31 cellular contexts compared by ENCODE assay signal in the genomic region with DNA sequence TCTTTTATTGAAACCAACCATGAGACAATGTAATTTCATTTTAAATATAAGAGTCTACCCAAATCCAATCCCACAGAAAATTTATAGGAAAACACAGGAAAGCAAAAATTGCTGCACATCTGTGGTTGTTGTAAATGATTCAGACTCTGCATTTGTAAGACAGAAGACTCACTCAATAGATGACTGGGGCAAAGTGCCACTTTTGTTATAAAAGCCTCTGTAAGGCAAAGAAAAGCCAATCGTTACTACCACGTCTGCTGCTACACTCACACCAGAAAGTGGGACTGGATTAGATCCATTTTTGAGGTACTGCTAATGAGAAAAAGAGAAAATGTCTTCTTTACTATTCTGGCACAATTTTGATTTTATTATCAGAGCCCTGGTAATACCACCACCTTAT.
"Had no signal": no experiment of that assay in that cellular context is flagged by ENCODE, and none has a peak within 500 bp of the region (broad histone marks: within the 10 kb centered on the region; RNA-seq: fewer than 3 reads in every experiment).

No MANE protein-coding gene starts in this region.

- ATAC-seq: esophagus mucosa; left ventricle myocardium superior; lower lobe of right lung; mucosa of descending colon; natural killer cell treated with Interleukin-12 subunit alpha and Interleukin-12 subunit beta and Interleukin-15 and Interleukin-18, amount 100 ng/mL, for 72 hours; pancreas; sciatic nerve; stimulated activated naive CD8-positive, alpha-beta T cell treated with anti-CD3 and anti-CD28 coated beads, Interleukin-15, amount 100 ng/mL, for 72 hours had no signal

- H3K4me3 Mint-ChIP-seq: endodermal cell; immature natural killer cell; memory B cell; naive B cell; natural killer cell treated with Interleukin-12 subunit alpha and Interleukin-12 subunit beta and Interleukin-15 and Interleukin-18, amount 100 ng/mL, for 72 hours; neural crest cell; stimulated activated naive CD8-positive, alpha-beta T cell treated with anti-CD3 and anti-CD28 coated beads, Interleukin-15, amount 100 ng/mL, for 72 hours; type B pancreatic cell had no signal

- H3K27ac Mint-ChIP-seq: endodermal cell; memory B cell; naive B cell; natural killer cell treated with Interleukin-12 subunit alpha and Interleukin-12 subunit beta and Interleukin-15 and Interleukin-18, amount 100 ng/mL, for 72 hours; progenitor cell of endocrine pancreas; stimulated activated naive CD8-positive, alpha-beta T cell treated with anti-CD3 and anti-CD28 coated beads, Interleukin-15, amount 100 ng/mL, for 72 hours; type B pancreatic cell had no signal

- H3K9me3 ChIP-seq: lower lobe of right lung, mucosa of descending colon, neutrophil, pancreas, right atrium auricular region, testis, tibial artery had no signal

- H3K36me3 ChIP-seq: lower lobe of right lung, neutrophil, pancreas, right atrium auricular region, tibial artery had no signal

- H3K36me3 Mint-ChIP-seq: immature natural killer cell; memory B cell; naive B cell; natural killer cell treated with Interleukin-12 subunit alpha and Interleukin-12 subunit beta and Interleukin-15 and Interleukin-18, amount 100 ng/mL, for 72 hours; type B pancreatic cell had no signal

- H3K4me1 Mint-ChIP-seq: immature natural killer cell; memory B cell; naive B cell; neural crest cell; stimulated activated naive CD8-positive, alpha-beta T cell treated with anti-CD3 and anti-CD28 coated beads, Interleukin-15, amount 100 ng/mL, for 72 hours had no signal

- H3K4me1 ChIP-seq: lower lobe of right lung, pancreas, testis had no signal

- H3K27me3 ChIP-seq: dorsolateral prefrontal cortex, neutrophil, pancreas, right atrium auricular region, testis, tibial artery had no signal

- H3K27ac ChIP-seq: epithelial cell of prostate, lower lobe of right lung, neutrophil, pancreas, right atrium auricular region, testis, tibial artery had no signal

- H3K4me3 ChIP-seq: lower lobe of right lung, mucosa of descending colon, pancreas, right atrium auricular region, smooth muscle cell, testis, tibial artery had no signal

- H3K9me3 Mint-ChIP-seq: endodermal cell; natural killer cell treated with Interleukin-12 subunit alpha and Interleukin-12 subunit beta and Interleukin-15 and Interleukin-18, amount 100 ng/mL, for 72 hours; neural crest cell; stimulated activated naive CD8-positive, alpha-beta T cell treated with anti-CD3 and anti-CD28 coated beads, Interleukin-15, amount 100 ng/mL, for 72 hours had no signal

- FAIRE-seq: colon, keratinocyte, pancreas had no signal

- DNase-seq: dorsolateral prefrontal cortex; effector CD8-positive, alpha-beta T cell; endodermal cell; foreskin melanocyte; immature natural killer cell; left ventricle myocardium superior; lower lobe of right lung; mucosa of descending colon; naive B cell; pancreas; stimulated activated CD4-positive, alpha-beta T cell treated with anti-CD3 and anti-CD28 coated beads, Interleukin-12 subunit alpha, Interleukin-12 subunit beta, amount 100 ng/mL, for 4 hours; stimulated activated CD4-positive, alpha-beta T cell treated with anti-CD3 and anti-CD28 coated beads, Interleukin-1b, Interleukin-23, amount 100 ng/mL, for 48 hours; stimulated activated CD4-positive, alpha-beta T cell treated with anti-CD3 and anti-CD28 coated beads, Interleukin-4, amount 100 ng/mL, for 1 hour; stimulated activated CD8-positive, alpha-beta memory T cell treated with anti-CD3 and anti-CD28 coated beads, Interleukin-4, amount 100 ng/mL, for 48 hours; stimulated activated naive CD4-positive, alpha-beta T cell; stimulated activated naive CD8-positive, alpha-beta T cell treated with anti-CD3 and anti-CD28 coated beads, Interleukin-15, amount 100 ng/mL, for 72 hours; testis; tibial artery had no signal
